Comparison of ENCODE assay signal across 1 cellular context in the genomic region with DNA sequence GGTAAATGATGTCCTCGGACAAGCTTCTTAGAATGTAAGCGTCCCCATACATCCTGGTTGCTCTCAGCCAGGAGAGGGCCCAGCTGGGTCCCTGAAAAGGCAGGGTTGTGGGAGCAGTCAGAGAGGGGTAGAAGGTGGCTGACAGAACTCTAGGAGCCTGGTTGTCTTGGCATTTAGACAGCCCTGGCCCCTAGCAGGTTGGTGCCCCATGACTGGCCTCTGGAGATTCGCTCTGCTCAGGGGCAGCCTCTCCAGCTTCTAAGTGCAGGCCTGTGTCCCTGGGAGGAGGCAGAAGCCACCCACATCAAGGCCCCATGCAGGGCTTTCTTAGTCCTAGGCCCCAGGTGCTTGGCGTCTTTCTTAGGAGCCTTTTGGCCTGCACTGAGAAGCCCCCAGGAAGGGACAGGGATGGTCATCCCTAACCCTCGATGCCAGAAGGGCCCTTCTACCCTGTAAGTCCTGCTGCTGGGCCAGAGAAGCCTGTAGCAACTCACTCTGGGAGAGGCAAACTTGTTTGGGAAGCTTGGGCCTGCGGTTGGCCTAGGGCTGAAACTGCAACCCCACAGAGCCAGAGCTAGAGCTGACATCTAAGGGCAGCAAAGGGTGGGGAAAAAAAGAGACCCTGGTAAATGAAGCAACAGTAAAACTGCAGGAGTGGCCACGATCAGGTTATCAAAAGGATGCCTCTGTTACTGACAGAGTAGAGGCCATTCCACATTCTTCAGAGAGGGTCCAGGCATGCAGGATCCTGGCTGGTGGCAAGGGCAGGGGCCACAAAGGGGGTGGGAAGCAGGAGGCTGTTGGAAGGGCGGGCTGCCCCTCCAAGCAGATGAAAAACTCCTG.
TF ChIP-seq lines count a peak whose summit lies in the region.

No MANE protein-coding gene starts in this region.

TF ChIP-seq in GM23338, 12 proteins besides CTCF, POLR2A, EP300 and RAD21 (continued from another document):
- TF ChIP-seq, protein P1, sequence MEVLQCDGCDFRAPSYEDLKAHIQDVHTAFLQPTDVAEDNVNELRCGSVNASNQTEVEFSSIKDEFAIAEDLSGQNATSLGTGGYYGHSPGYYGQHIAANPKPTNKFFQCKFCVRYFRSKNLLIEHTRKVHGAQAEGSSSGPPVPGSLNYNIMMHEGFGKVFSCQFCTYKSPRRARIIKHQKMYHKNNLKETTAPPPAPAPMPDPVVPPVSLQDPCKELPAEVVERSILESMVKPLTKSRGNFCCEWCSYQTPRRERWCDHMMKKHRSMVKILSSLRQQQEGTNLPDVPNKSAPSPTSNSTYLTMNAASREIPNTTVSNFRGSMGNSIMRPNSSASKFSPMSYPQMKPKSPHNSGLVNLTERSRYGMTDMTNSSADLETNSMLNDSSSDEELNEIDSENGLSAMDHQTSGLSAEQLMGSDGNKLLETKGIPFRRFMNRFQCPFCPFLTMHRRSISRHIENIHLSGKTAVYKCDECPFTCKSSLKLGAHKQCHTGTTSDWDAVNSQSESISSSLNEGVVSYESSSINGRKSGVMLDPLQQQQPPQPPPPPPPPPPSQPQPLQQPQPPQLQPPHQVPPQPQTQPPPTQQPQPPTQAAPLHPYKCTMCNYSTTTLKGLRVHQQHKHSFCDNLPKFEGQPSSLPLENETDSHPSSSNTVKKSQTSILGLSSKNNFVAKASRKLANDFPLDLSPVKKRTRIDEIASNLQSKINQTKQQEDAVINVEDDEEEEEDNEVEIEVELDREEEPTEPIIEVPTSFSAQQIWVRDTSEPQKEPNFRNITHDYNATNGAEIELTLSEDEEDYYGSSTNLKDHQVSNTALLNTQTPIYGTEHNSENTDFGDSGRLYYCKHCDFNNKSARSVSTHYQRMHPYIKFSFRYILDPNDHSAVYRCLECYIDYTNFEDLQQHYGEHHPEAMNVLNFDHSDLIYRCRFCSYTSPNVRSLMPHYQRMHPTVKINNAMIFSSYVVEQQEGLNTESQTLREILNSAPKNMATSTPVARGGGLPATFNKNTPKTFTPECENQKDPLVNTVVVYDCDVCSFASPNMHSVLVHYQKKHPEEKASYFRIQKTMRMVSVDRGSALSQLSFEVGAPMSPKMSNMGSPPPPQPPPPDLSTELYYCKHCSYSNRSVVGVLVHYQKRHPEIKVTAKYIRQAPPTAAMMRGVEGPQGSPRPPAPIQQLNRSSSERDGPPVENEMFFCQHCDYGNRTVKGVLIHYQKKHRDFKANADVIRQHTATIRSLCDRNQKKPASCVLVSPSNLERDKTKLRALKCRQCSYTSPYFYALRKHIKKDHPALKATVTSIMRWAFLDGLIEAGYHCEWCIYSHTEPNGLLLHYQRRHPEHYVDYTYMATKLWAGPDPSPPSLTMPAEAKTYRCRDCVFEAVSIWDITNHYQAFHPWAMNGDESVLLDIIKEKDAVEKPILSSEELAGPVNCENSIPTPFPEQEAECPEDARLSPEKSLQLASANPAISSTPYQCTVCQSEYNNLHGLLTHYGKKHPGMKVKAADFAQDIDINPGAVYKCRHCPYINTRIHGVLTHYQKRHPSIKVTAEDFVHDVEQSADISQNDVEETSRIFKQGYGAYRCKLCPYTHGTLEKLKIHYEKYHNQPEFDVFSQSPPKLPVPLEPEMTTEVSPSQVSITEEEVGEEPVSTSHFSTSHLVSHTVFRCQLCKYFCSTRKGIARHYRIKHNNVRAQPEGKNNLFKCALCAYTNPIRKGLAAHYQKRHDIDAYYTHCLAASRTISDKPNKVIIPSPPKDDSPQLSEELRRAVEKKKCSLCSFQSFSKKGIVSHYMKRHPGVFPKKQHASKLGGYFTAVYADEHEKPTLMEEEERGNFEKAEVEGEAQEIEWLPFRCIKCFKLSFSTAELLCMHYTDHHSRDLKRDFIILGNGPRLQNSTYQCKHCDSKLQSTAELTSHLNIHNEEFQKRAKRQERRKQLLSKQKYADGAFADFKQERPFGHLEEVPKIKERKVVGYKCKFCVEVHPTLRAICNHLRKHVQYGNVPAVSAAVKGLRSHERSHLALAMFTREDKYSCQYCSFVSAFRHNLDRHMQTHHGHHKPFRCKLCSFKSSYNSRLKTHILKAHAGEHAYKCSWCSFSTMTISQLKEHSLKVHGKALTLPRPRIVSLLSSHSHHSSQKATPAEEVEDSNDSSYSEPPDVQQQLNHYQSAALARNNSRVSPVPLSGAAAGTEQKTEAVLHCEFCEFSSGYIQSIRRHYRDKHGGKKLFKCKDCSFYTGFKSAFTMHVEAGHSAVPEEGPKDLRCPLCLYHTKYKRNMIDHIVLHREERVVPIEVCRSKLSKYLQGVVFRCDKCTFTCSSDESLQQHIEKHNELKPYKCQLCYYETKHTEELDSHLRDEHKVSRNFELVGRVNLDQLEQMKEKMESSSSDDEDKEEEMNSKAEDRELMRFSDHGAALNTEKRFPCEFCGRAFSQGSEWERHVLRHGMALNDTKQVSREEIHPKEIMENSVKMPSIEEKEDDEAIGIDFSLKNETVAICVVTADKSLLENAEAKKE (CRISPR knock-in tag; IDR thresholded peaks at IDR 0.05): no peak
- TF ChIP-seq CREB1 (CRISPR knock-in tag; IDR thresholded peaks at IDR 0.05; ENCODE audit: low read depth): no peak
- peak; percentile 31 for TF ChIP-seq EZH2 (IDR thresholded peaks at IDR 0.05; ENCODE audit: low read depth, unreplicated experiment)
- TF ChIP-seq ZNF331 (CRISPR knock-in tag; IDR thresholded peaks at IDR 0.05; ENCODE audit: low read depth): no peak
